In genomic region chr4:42151568-42152506, GRCh38 we compare ENCODE assay signal across 8 cellular contexts. TPM values are rescaled to one million over a fixed set of nuclear protein-coding genes. Genes with fewer than 3 reads are reported as not detected.
DNase-seq lines count a peak whose midpoint lies in the region; ATAC-seq and TF ChIP-seq lines count a peak whose summit lies in the region.

No MANE protein-coding gene starts in this region.

- ATAC-seq in GM19438 (IDR thresholded peaks at IDR 0.05; ENCODE audit: low read depth, unreplicated experiment) (peak; percentile 46), HG03457 (IDR thresholded peaks at IDR 0.05; ENCODE audit: unreplicated experiment) (peak; percentile 64)

- H3K4me3 ChIP-seq in DOHH2 (ENCODE audit: low read length): peak overlapping the region; percentile 64

- H3K27ac Mint-ChIP-seq in endothelial cell (ENCODE audit: unreplicated experiment): no peak overlapping the region
- no peak overlapping the region for H3K27ac Mint-ChIP-seq in osteocyte (ENCODE audit: unreplicated experiment)

- no peaks in the 10 kb centered on the region for H3K36me3 ChIP-seq in DOHH2 (ENCODE audit: control insufficient read depth, low read length)

- H3K79me2 ChIP-seq in DOHH2 (ENCODE audit: control insufficient read depth, low read length): no peaks in the 10 kb centered on the region

- TF ChIP-seq CTCF in DOHH2 (IDR thresholded peaks at IDR 0.05; ENCODE audit: low read depth, low read length, poor library complexity, severe bottlenecking): no peak
- no peak for TF ChIP-seq CTCF in endothelial cell (IDR thresholded peaks at IDR 0.05; ENCODE audit: unreplicated experiment)
- no peak for TF ChIP-seq CTCF in osteocyte (IDR thresholded peaks at IDR 0.05)

- peaks cover 7% of the 10 kb centered on the region for H3K4me1 ChIP-seq in DOHH2 (ENCODE audit: control insufficient read depth, low read length)

- H3K4me1 Mint-ChIP-seq in endothelial cell (ENCODE audit: unreplicated experiment) (peaks cover 25% of the 10 kb centered on the region), osteocyte (ENCODE audit: unreplicated experiment) (peaks cover 16% of the 10 kb centered on the region)

- H3K27ac ChIP-seq in DOHH2 (ENCODE audit: low read depth, low read length): no peak overlapping the region

- H3K9me3 Mint-ChIP-seq in endothelial cell (ENCODE audit: unreplicated experiment) (peaks cover 4% of the 10 kb centered on the region), osteocyte (ENCODE audit: unreplicated experiment) (no peaks in the 10 kb centered on the region)

- no peaks in the 10 kb centered on the region for H4K20me1 ChIP-seq in DOHH2 (ENCODE audit: control insufficient read depth, insufficient read depth, low read depth, low read length)

- H3K4me2 ChIP-seq in DOHH2 (ENCODE audit: low read length): peak overlapping the region; percentile 64

- H3K9me3 ChIP-seq in DOHH2 (ENCODE audit: control insufficient read depth, insufficient read depth, low read length): no peaks in the 10 kb centered on the region

- H3K27me3 Mint-ChIP-seq in endothelial cell (ENCODE audit: unreplicated experiment) (peaks cover 25% of the 10 kb centered on the region), osteocyte (ENCODE audit: unreplicated experiment) (peaks cover 69% of the 10 kb centered on the region)

- DNase-seq in SW 1271 (lab: John Stamatoyannopoulos, UW) (peak; percentile 2 to 28), endothelial cell (ENCODE audit: low spot score) (peak; percentile 68), osteocyte (ENCODE audit: extremely low spot score, unreplicated experiment) (no peak), mucosa of gallbladder (ENCODE audit: low spot score) (no peak), putamen (ENCODE audit: low spot score) (no peak)

- H3K27me3 ChIP-seq in DOHH2 (ENCODE audit: control insufficient read depth, low read length): peaks cover 45% of the 10 kb centered on the region

- H3K9me2 ChIP-seq in DOHH2 (replicated peaks; ENCODE audit: control insufficient read depth, low read length): no peaks in the 10 kb centered on the region

- H3F3A ChIP-seq in DOHH2 (ENCODE audit: control insufficient read depth, insufficient read depth): no peaks in the 10 kb centered on the region

- H3K36me3 Mint-ChIP-seq in endothelial cell (ENCODE audit: low read depth, unreplicated experiment) (peaks cover 16% of the 10 kb centered on the region), osteocyte (ENCODE audit: unreplicated experiment) (no peaks in the 10 kb centered on the region)

- H3K4me3 Mint-ChIP-seq in endothelial cell (ENCODE audit: unreplicated experiment) (peak overlapping the region; percentile 97), osteocyte (ENCODE audit: unreplicated experiment) (peak overlapping the region; percentile 60)

RNA-seq across cellular contexts. Expression of gene BEND4, which starts 0.6 kb away (rescaled TPM):
- total RNA-seq in endothelial cell (ENCODE audit: unreplicated experiment): 16.3 TPM
- total RNA-seq in osteocyte: not detected in 2 replicates
- 0.20 TPM for total RNA-seq in mucosa of gallbladder

Comparison
In these comparisons a context has a peak if more than half of its experiments do, and no peak if none do; other contexts are left out.
1. DNase-seq: peak in SW 1271 (2 of 2) and endothelial cell (single experiment); none in osteocyte (single experiment), mucosa of gallbladder (single experiment) and putamen (single experiment).
2. RNA of gene BEND4, which starts 0.6 kb away (total RNA-seq): 16.3 TPM in endothelial cell (single experiment); 0.20 TPM in mucosa of gallbladder (single experiment) and not detected in osteocyte; every median in the first group is over 10 times any median in the second.